ENCODE assay signal across 28 cellular contexts in the genomic region with DNA sequence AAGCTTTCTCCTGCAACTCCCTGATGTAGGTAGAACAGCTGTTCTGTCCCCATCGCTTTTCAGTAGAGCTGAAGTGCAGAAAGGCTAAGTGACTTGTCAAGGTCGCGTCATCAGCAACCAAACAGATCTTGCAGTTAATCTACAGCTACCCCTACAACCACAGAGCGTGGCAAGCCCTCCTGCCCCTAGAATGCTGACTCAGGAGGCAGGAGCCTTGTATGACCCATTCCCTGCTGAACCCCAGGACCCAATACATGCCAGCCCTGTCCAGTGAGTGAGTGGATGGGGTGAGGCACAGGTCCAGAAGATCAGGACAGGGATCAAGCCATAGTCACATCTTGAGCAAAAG. TPM values are rescaled to one million over a fixed set of nuclear protein-coding genes. Genes with fewer than 3 reads are reported as not detected.
"Had no signal": no experiment of that assay in that cellular context is flagged by ENCODE, and none has a peak within 500 bp of the region (broad histone marks: within the 10 kb centered on the region; RNA-seq: fewer than 3 reads in every experiment).

No MANE protein-coding gene starts in this region.

- H3K27me3 ChIP-seq: right lobe of liver, tibial artery had no signal

- H3K4me1 ChIP-seq: right lobe of liver, tibial artery had no signal

- FAIRE-seq: colon, small intestine, urothelium cell line had no signal

- ATAC-seq: activated CD4-positive, alpha-beta T cell treated with anti-CD3 and anti-CD28 coated beads for 36 hours; natural killer cell treated with Interleukin-12 subunit alpha and Interleukin-12 subunit beta and Interleukin-15 and Interleukin-18, amount 100 ng/mL, for 72 hours; stimulated activated effector memory CD8-positive, alpha-beta T cell treated with anti-CD3 and anti-CD28 coated beads, Interleukin-12 subunit alpha, Interleukin-12 subunit beta, amount 100 ng/mL, for 72 hours; stimulated activated naive CD8-positive, alpha-beta T cell treated with anti-CD3 and anti-CD28 coated beads, Interleukin-15, amount 100 ng/mL, for 72 hours had no signal

- H3K4me3 ChIP-seq: right lobe of liver, tibial artery had no signal

- H3K27ac ChIP-seq: right lobe of liver, tibial artery had no signal

- H3K36me3 ChIP-seq: right lobe of liver had no signal

- DNase-seq: activated B cell treated with CpG ODN at 0.5 μM for 24 hours; activated CD4-positive, alpha-beta T cell treated with anti-CD3 and anti-CD28 coated beads for 36 hours; activated CD4-positive, alpha-beta T cell treated with anti-CD3 and anti-CD28 coated beads, Interleukin-2, amount 50 U/mL, for 4 hours; activated CD8-positive, alpha-beta memory T cell treated with anti-CD3 and anti-CD28 coated beads for 24 hours; activated CD8-positive, alpha-beta memory T cell treated with anti-CD3 and anti-CD28 coated beads, Interleukin-2, amount 50 U/mL, for 4 hours; activated naive CD4-positive, alpha-beta T cell; activated naive CD8-positive, alpha-beta T cell treated with anti-CD3 and anti-CD28 coated beads for 36 hours; activated T-cell treated with anti-CD3 and anti-CD28 coated beads, Interleukin-2, amount 50 U/mL, for 24 hours; effector memory CD4-positive, alpha-beta T cell; foreskin melanocyte; hippocampal formation; kidney glomerular epithelial cell; left ventricle myocardium superior; mammary epithelial cell; small intestine; stimulated activated CD4-positive, alpha-beta T cell treated with anti-CD3 and anti-CD28 coated beads, Interleukin-2, amount 100 ng/mL, for 24 hours; stimulated activated naive CD8-positive, alpha-beta T cell treated with anti-CD3 and anti-CD28 coated beads, Interleukin-15, amount 100 ng/mL, for 72 hours; tibial artery had no signal

- H3K9me3 ChIP-seq: right lobe of liver, tibial artery had no signal

RNA-seq across cellular contexts. Expression of a gene that starts 26.6 kb away (rescaled TPM):
- total RNA-seq: activated B cell treated with CpG ODN at 0.5 μM for 24 hours; activated CD4-positive, alpha-beta T cell treated with anti-CD3 and anti-CD28 coated beads for 36 hours; activated naive CD8-positive, alpha-beta T cell treated with anti-CD3 and anti-CD28 coated beads for 36 hours; activated T-helper 2 cell treated with anti-CD3 and anti-CD28 coated beads, Interferon-gamma antibody, Interleukin-2, Interleukin-4, amounts not matched to agents 10 μg/mL and 5 μg/mL and 100 μg/mL, durations not matched to agents 14 hours and 24 hours and 36 hours; astrocyte; dermis microvascular lymphatic vessel endothelial cell; left ventricle myocardium superior; mammary epithelial cell; mesothelial cell of epicardium; natural killer cell treated with Interleukin-12 subunit alpha and Interleukin-12 subunit beta and Interleukin-15 and Interleukin-18, amount 100 ng/mL, for 72 hours; right lobe of liver had no signal
- polyA plus RNA-seq: esophagus, mammary epithelial cell had no signal
